In genomic region chr5:123075521-123076163, GRCh38 we compare ENCODE assay signal across 39 cellular contexts. TPM values are rescaled to one million over a fixed set of nuclear protein-coding genes. Genes with fewer than 3 reads are reported as not detected.
"Had no signal": no experiment of that assay in that cellular context is flagged by ENCODE, and none has a peak within 500 bp of the region (broad histone marks: within the 10 kb centered on the region; RNA-seq: fewer than 3 reads in every experiment).

No MANE protein-coding gene starts in this region.

- H3K4me3 ChIP-seq: adrenal gland, ascending aorta, breast epithelium, cardiac muscle cell had no signal

- FAIRE-seq: astrocyte, bronchial epithelial cell had no signal

- H3K4me1 Mint-ChIP-seq: activated naive CD4-positive, alpha-beta T cell treated with anti-CD3 and anti-CD28 coated beads, Interleukin-2, amount 10 ng/mL, durations not matched to agents 7 days and 5 days; activated naive CD4-positive, alpha-beta T cell treated with anti-CD3 and anti-CD28 coated beads, Interleukin-2, amount 50 U/mL, for 24 hours; activated naive CD8-positive, alpha-beta T cell treated with anti-CD3 and anti-CD28 coated beads for 36 hours; activated naive CD8-positive, alpha-beta T cell treated with anti-CD3 and anti-CD28 coated beads, Interleukin-2, amount 10 ng/mL, durations not matched to agents 7 days and 5 days; activated naive CD8-positive, alpha-beta T cell treated with anti-CD3 and anti-CD28 coated beads, Interleukin-2, amount 50 U/mL, for 24 hours; activated T-helper 17 cell treated with anti-CD3 and anti-CD28 coated beads, Interleukin-2, amount 50 U/mL, for 72 hours; brain; central memory CD8-positive, alpha-beta T cell had no signal

- H3K27ac ChIP-seq: adrenal gland, ascending aorta, brain microvascular endothelial cell, breast epithelium, cardiac muscle cell had no signal

- H3K36me3 ChIP-seq: adrenal gland, ascending aorta, brain microvascular endothelial cell, cardiac muscle cell had no signal

- H3K27me3 ChIP-seq: adrenal gland, ascending aorta, breast epithelium had no signal

- H3K4me3 Mint-ChIP-seq: activated naive CD4-positive, alpha-beta T cell treated with anti-CD3 and anti-CD28 coated beads for 36 hours; activated naive CD4-positive, alpha-beta T cell treated with anti-CD3 and anti-CD28 coated beads, Interleukin-2, amount 10 ng/mL, durations not matched to agents 7 days and 5 days; activated naive CD4-positive, alpha-beta T cell treated with anti-CD3 and anti-CD28 coated beads, Interleukin-2, amount 50 U/mL, for 24 hours; activated naive CD8-positive, alpha-beta T cell; activated naive CD8-positive, alpha-beta T cell treated with anti-CD3 and anti-CD28 coated beads for 36 hours; activated naive CD8-positive, alpha-beta T cell treated with anti-CD3 and anti-CD28 coated beads, Interleukin-2, amount 10 ng/mL, durations not matched to agents 7 days and 5 days; activated naive CD8-positive, alpha-beta T cell treated with anti-CD3 and anti-CD28 coated beads, Interleukin-2, amount 50 U/mL, for 24 hours; activated T-cell treated with anti-CD3 and anti-CD28 coated beads, Interleukin-2, amount 50 U/mL, for 24 hours; activated T-cell treated with anti-CD3 and anti-CD28 coated beads, Interleukin-2, amount 50 U/mL, for 4 hours; activated T-cell treated with anti-CD3 and anti-CD28 coated beads, Interleukin-2, amount 50 U/mL, for 72 hours; activated T-helper 1 cell treated with anti-CD3 and anti-CD28 coated beads, Interleukin-12 subunit alpha, Interleukin-12 subunit beta, Interleukin-2, Interleukin-4 antibody, amounts not matched to agents 30 ng/mL and 10 ng/mL and 1 ng/mL, durations not matched to agents 14 hours and 24 hours and 36 hours; activated T-helper 17 cell treated with anti-CD3 and anti-CD28 coated beads, Interleukin-2, amount 50 U/mL, for 72 hours; brain; central memory CD8-positive, alpha-beta T cell had no signal

- H3K9me3 Mint-ChIP-seq: activated naive CD4-positive, alpha-beta T cell treated with anti-CD3 and anti-CD28 coated beads for 36 hours; activated naive CD4-positive, alpha-beta T cell treated with anti-CD3 and anti-CD28 coated beads, Interleukin-2, amount 10 ng/mL, durations not matched to agents 7 days and 5 days; activated naive CD4-positive, alpha-beta T cell treated with anti-CD3 and anti-CD28 coated beads, Interleukin-2, amount 50 U/mL, for 24 hours; activated naive CD8-positive, alpha-beta T cell treated with anti-CD3 and anti-CD28 coated beads for 36 hours; activated naive CD8-positive, alpha-beta T cell treated with anti-CD3 and anti-CD28 coated beads, Interleukin-2, amount 10 ng/mL, durations not matched to agents 7 days and 5 days; activated naive CD8-positive, alpha-beta T cell treated with anti-CD3 and anti-CD28 coated beads, Interleukin-2, amount 50 U/mL, for 24 hours; activated T-cell treated with anti-CD3 and anti-CD28 coated beads, Interleukin-2, amount 50 U/mL, for 24 hours; activated T-cell treated with anti-CD3 and anti-CD28 coated beads, Interleukin-2, amount 50 U/mL, for 72 hours; activated T-helper 1 cell treated with anti-CD3 and anti-CD28 coated beads, Interleukin-12 subunit alpha, Interleukin-12 subunit beta, Interleukin-2, Interleukin-4 antibody, amounts not matched to agents 30 ng/mL and 10 ng/mL and 1 ng/mL, durations not matched to agents 14 hours and 24 hours and 36 hours; activated T-helper 17 cell treated with anti-CD3 and anti-CD28 coated beads, Interleukin-2, amount 50 U/mL, for 72 hours; activated T-helper 2 cell treated with anti-CD3 and anti-CD28 coated beads, Interferon-gamma antibody, Interleukin-2, Interleukin-4, amounts not matched to agents 10 μg/mL and 5 μg/mL and 100 μg/mL, durations not matched to agents 14 hours and 24 hours and 36 hours; central memory CD8-positive, alpha-beta T cell had no signal

- H3K27ac Mint-ChIP-seq: activated naive CD4-positive, alpha-beta T cell treated with anti-CD3 and anti-CD28 coated beads for 36 hours; activated naive CD4-positive, alpha-beta T cell treated with anti-CD3 and anti-CD28 coated beads, Interleukin-2, amount 10 ng/mL, durations not matched to agents 7 days and 5 days; activated naive CD4-positive, alpha-beta T cell treated with anti-CD3 and anti-CD28 coated beads, Interleukin-2, amount 50 U/mL, for 24 hours; activated naive CD4-positive, alpha-beta T cell treated with anti-CD3 and anti-CD28 coated beads, Interleukin-2, amount 50 U/mL, for 72 hours; activated naive CD8-positive, alpha-beta T cell; activated naive CD8-positive, alpha-beta T cell treated with anti-CD3 and anti-CD28 coated beads for 36 hours; activated naive CD8-positive, alpha-beta T cell treated with anti-CD3 and anti-CD28 coated beads, Interleukin-2, amount 10 ng/mL, durations not matched to agents 7 days and 5 days; activated naive CD8-positive, alpha-beta T cell treated with anti-CD3 and anti-CD28 coated beads, Interleukin-2, amount 50 U/mL, for 24 hours; activated T-cell treated with anti-CD3 and anti-CD28 coated beads, Interleukin-2, amount 50 U/mL, for 24 hours; activated T-cell treated with anti-CD3 and anti-CD28 coated beads, Interleukin-2, amount 50 U/mL, for 72 hours; activated T-helper 1 cell treated with anti-CD3 and anti-CD28 coated beads, Interleukin-12 subunit alpha, Interleukin-12 subunit beta, Interleukin-2, Interleukin-4 antibody, amounts not matched to agents 30 ng/mL and 10 ng/mL and 1 ng/mL, durations not matched to agents 14 hours and 24 hours and 36 hours; activated T-helper 17 cell treated with anti-CD3 and anti-CD28 coated beads, Interleukin-2, amount 50 U/mL, for 72 hours; activated T-helper 2 cell treated with anti-CD3 and anti-CD28 coated beads, Interferon-gamma antibody, Interleukin-2, Interleukin-4, amounts not matched to agents 10 μg/mL and 5 μg/mL and 100 μg/mL, durations not matched to agents 14 hours and 24 hours and 36 hours; brain had no signal

- H3K9me3 ChIP-seq: adrenal gland, ascending aorta, breast epithelium had no signal

- H3K4me1 ChIP-seq: adrenal gland, ascending aorta, breast epithelium had no signal

- H3K36me3 Mint-ChIP-seq: activated naive CD4-positive, alpha-beta T cell treated with anti-CD3 and anti-CD28 coated beads, Interleukin-2, amount 10 ng/mL, durations not matched to agents 7 days and 5 days; activated naive CD4-positive, alpha-beta T cell treated with anti-CD3 and anti-CD28 coated beads, Interleukin-2, amount 50 U/mL, for 24 hours; activated naive CD4-positive, alpha-beta T cell treated with anti-CD3 and anti-CD28 coated beads, Interleukin-2, amount 50 U/mL, for 72 hours; activated naive CD8-positive, alpha-beta T cell; activated naive CD8-positive, alpha-beta T cell treated with anti-CD3 and anti-CD28 coated beads for 36 hours; activated naive CD8-positive, alpha-beta T cell treated with anti-CD3 and anti-CD28 coated beads, Interleukin-2, amount 10 ng/mL, durations not matched to agents 7 days and 5 days; brain had no signal

- DNase-seq: activated effector memory CD4-positive, alpha-beta T cell treated with Interleukin-2 at 50 U/mL for 16 hours; activated gamma-delta T cell; activated gamma-delta T cell treated with Interleukin-2 at 50 U/mL for 16 hours; activated naive CD4-positive, alpha-beta T cell; activated naive CD4-positive, alpha-beta T cell treated with anti-CD3 and anti-CD28 coated beads for 36 hours; activated naive CD4-positive, alpha-beta T cell treated with anti-CD3 and anti-CD28 coated beads, Interleukin-2, amount 10 ng/mL, durations not matched to agents 7 days and 5 days; activated naive CD4-positive, alpha-beta T cell treated with anti-CD3 and anti-CD28 coated beads, Interleukin-2, amount 50 U/mL, for 16 hours; activated naive CD4-positive, alpha-beta T cell treated with Interleukin-2 at 50 U/mL for 16 hours; activated naive CD8-positive, alpha-beta T cell treated with anti-CD3 and anti-CD28 coated beads for 36 hours; activated naive CD8-positive, alpha-beta T cell treated with anti-CD3 and anti-CD28 coated beads, Interleukin-2, amount 10 ng/mL, durations not matched to agents 7 days and 5 days; activated naive CD8-positive, alpha-beta T cell treated with anti-CD3 and anti-CD28 coated beads, Interleukin-2, amount 50 U/mL, for 24 hours; activated T-cell treated with anti-CD3 and anti-CD28 coated beads for 4 hours; activated T-cell treated with anti-CD3 and anti-CD28 coated beads, Interleukin-2, amount 50 U/mL, for 1 hour; activated T-cell treated with anti-CD3 and anti-CD28 coated beads, Interleukin-2, amount 50 U/mL, for 24 hours; activated T-cell treated with anti-CD3 and anti-CD28 coated beads, Interleukin-2, amount 50 U/mL, for 4 hours; activated T-cell treated with anti-CD3 and anti-CD28 coated beads, Interleukin-2, amount 50 U/mL, for 48 hours; activated T-cell treated with anti-CD3 and anti-CD28 coated beads, Interleukin-2, amount 50 U/mL, for 72 hours; adrenal gland; amniotic stem cell; amygdala; anterior cingulate cortex; aorta; brain microvascular endothelial cell; caudate nucleus; central memory CD4-positive, alpha-beta T cell; cerebellar nuclear complex had no signal

- ATAC-seq: activated naive CD4-positive, alpha-beta T cell treated with anti-CD3 and anti-CD28 coated beads, Interleukin-2, amount 50 U/mL, for 72 hours; activated naive CD8-positive, alpha-beta T cell treated with anti-CD3 and anti-CD28 coated beads, Interleukin-2, amount 50 U/mL, for 24 hours; activated T-cell treated with anti-CD3 and anti-CD28 coated beads, Interleukin-2, amount 50 U/mL, for 4 hours; activated T-cell treated with anti-CD3 and anti-CD28 coated beads, Interleukin-2, amount 50 U/mL, for 72 hours; activated T-helper 17 cell treated with anti-CD3 and anti-CD28 coated beads, Interleukin-2, amount 50 U/mL, for 72 hours had no signal

RNA-seq across cellular contexts. Expression of gene PRDM6, which starts 13.4 kb away (rescaled TPM):
- total RNA-seq: activated naive CD4-positive, alpha-beta T cell treated with anti-CD3 and anti-CD28 coated beads for 36 hours; activated naive CD4-positive, alpha-beta T cell treated with anti-CD3 and anti-CD28 coated beads, Interleukin-2, amount 50 U/mL, for 72 hours; activated naive CD8-positive, alpha-beta T cell treated with anti-CD3 and anti-CD28 coated beads for 36 hours; activated naive CD8-positive, alpha-beta T cell treated with anti-CD3 and anti-CD28 coated beads, Interleukin-2, amount 10 ng/mL, durations not matched to agents 7 days and 5 days; activated T-cell treated with anti-CD3 and anti-CD28 coated beads, Interleukin-2, amount 50 U/mL, for 4 hours; activated T-helper 1 cell treated with anti-CD3 and anti-CD28 coated beads, Interleukin-12 subunit alpha, Interleukin-12 subunit beta, Interleukin-2, Interleukin-4 antibody, amounts not matched to agents 30 ng/mL and 10 ng/mL and 1 ng/mL, durations not matched to agents 14 hours and 24 hours and 36 hours; activated T-helper 2 cell treated with anti-CD3 and anti-CD28 coated beads, Interferon-gamma antibody, Interleukin-2, Interleukin-4, amounts not matched to agents 10 μg/mL and 5 μg/mL and 100 μg/mL, durations not matched to agents 14 hours and 24 hours and 36 hours; bronchial epithelial cell had no signal

RNA-seq across cellular contexts. Expression of gene PPIC, which starts 39.1 kb away (rescaled TPM):
- total RNA-seq: activated naive CD4-positive, alpha-beta T cell treated with anti-CD3 and anti-CD28 coated beads for 36 hours; activated naive CD4-positive, alpha-beta T cell treated with anti-CD3 and anti-CD28 coated beads, Interleukin-2, amount 50 U/mL, for 72 hours; activated naive CD8-positive, alpha-beta T cell treated with anti-CD3 and anti-CD28 coated beads for 36 hours; activated naive CD8-positive, alpha-beta T cell treated with anti-CD3 and anti-CD28 coated beads, Interleukin-2, amount 10 ng/mL, durations not matched to agents 7 days and 5 days; activated T-cell treated with anti-CD3 and anti-CD28 coated beads, Interleukin-2, amount 50 U/mL, for 72 hours; activated T-helper 1 cell treated with anti-CD3 and anti-CD28 coated beads, Interleukin-12 subunit alpha, Interleukin-12 subunit beta, Interleukin-2, Interleukin-4 antibody, amounts not matched to agents 30 ng/mL and 10 ng/mL and 1 ng/mL, durations not matched to agents 14 hours and 24 hours and 36 hours; activated T-helper 17 cell treated with anti-CD3 and anti-CD28 coated beads, Interleukin-2, amount 50 U/mL, for 72 hours; activated T-helper 2 cell treated with anti-CD3 and anti-CD28 coated beads, Interferon-gamma antibody, Interleukin-2, Interleukin-4, amounts not matched to agents 10 μg/mL and 5 μg/mL and 100 μg/mL, durations not matched to agents 14 hours and 24 hours and 36 hours had no signal
